In genomic region chr1:113946668-113947387, GRCh38 we compare ENCODE assay signal across 10 cellular contexts. TPM values are rescaled to one million over a fixed set of nuclear protein-coding genes. Genes with fewer than 3 reads are reported as not detected.
DNase-seq lines count a peak whose midpoint lies in the region; ATAC-seq and TF ChIP-seq lines count a peak whose summit lies in the region.
"Had no signal": no experiment of that assay in that cellular context is flagged by ENCODE, and none has a peak within 500 bp of the region (broad histone marks: within the 10 kb centered on the region; RNA-seq: fewer than 3 reads in every experiment).

No MANE protein-coding gene starts in this region.

- no peaks in the 10 kb centered on the region for H3K27me3 ChIP-seq in stomach

- peak overlapping the region in 4 of 5 donors; percentile 43 to 70 (median 54) for H3K27ac ChIP-seq in stomach

- intact Hi-C loops in activated T-helper 1 cell treated with anti-CD3 and anti-CD28 coated beads, Interleukin-12 subunit alpha, Interleukin-12 subunit beta, Interleukin-2, Interleukin-4 antibody, amounts not matched to agents 30 ng/mL and 10 ng/mL and 1 ng/mL, durations not matched to agents 14 hours and 24 hours and 36 hours (cut with micrococcal nuclease) = loop anchor here (1.0 to 2.0 kb wide), 2 partner anchors 8 to 16 kb away; no protein-coding TSS in a partner anchor
- intact Hi-C loops in stomach (cut with DNase I; ENCODE audit: low total_unique reads) = no loop called here

- DNase-seq in T-helper 1 cell (no peak), islet precursor cell (peak; percentile 61), stomach (no peak), HuH-7 (ENCODE audit: low spot score) (no peak)
- DNase-seq in activated T-helper 1 cell treated with anti-CD3 and anti-CD28 coated beads, Interleukin-12 subunit alpha, Interleukin-12 subunit beta, Interleukin-2, Interleukin-4 antibody, amounts not matched to agents 30 ng/mL and 10 ng/mL and 1 ng/mL, durations not matched to agents 14 hours and 24 hours and 36 hours (ENCODE audit: low spot score) = no peak
- DNase-seq: ACHN, cerebellar nuclear complex had no signal

- peak overlapping the region; percentile 51 for H3K4me3 Mint-ChIP-seq in T-helper 1 cell treated with Interleukin-12 subunit alpha and Interleukin-12 subunit beta and Interleukin-4 antibody, amounts not matched to agents 30 μg/mL and 1 μg/mL, for 36 hours
- peak overlapping the region; percentile 53 for H3K4me3 Mint-ChIP-seq in activated T-helper 1 cell treated with anti-CD3 and anti-CD28 coated beads, Interleukin-12 subunit alpha, Interleukin-12 subunit beta, Interleukin-2, Interleukin-4 antibody, amounts not matched to agents 30 ng/mL and 10 ng/mL and 1 ng/mL, durations not matched to agents 14 hours and 24 hours and 36 hours

- H3K4me1 ChIP-seq in stomach = peaks cover 25 to 67% (median 48%) of the 10 kb centered on the region in 4 donors

- peaks cover 30% of the 10 kb centered on the region for H3K36me3 Mint-ChIP-seq in T-helper 1 cell treated with Interleukin-12 subunit alpha and Interleukin-12 subunit beta and Interleukin-4 antibody, amounts not matched to agents 30 μg/mL and 1 μg/mL, for 36 hours (ENCODE audit: low read depth)
- H3K36me3 Mint-ChIP-seq in activated T-helper 1 cell treated with anti-CD3 and anti-CD28 coated beads, Interleukin-12 subunit alpha, Interleukin-12 subunit beta, Interleukin-2, Interleukin-4 antibody, amounts not matched to agents 30 ng/mL and 10 ng/mL and 1 ng/mL, durations not matched to agents 14 hours and 24 hours and 36 hours (ENCODE audit: low read depth) = peaks cover 39% of the 10 kb centered on the region

- H3K9me3 Mint-ChIP-seq in T-helper 1 cell treated with Interleukin-12 subunit alpha and Interleukin-12 subunit beta and Interleukin-4 antibody, amounts not matched to agents 30 μg/mL and 1 μg/mL, for 36 hours = peaks cover 3% of the 10 kb centered on the region
- peaks cover 3% of the 10 kb centered on the region for H3K9me3 Mint-ChIP-seq in activated T-helper 1 cell treated with anti-CD3 and anti-CD28 coated beads, Interleukin-12 subunit alpha, Interleukin-12 subunit beta, Interleukin-2, Interleukin-4 antibody, amounts not matched to agents 30 ng/mL and 10 ng/mL and 1 ng/mL, durations not matched to agents 14 hours and 24 hours and 36 hours

- 32 to 43% (median 36%) methylated on average over 4 of the region's 4 CpGs for WGBS in stomach, 5 donors

- H3K27ac Mint-ChIP-seq in T-helper 1 cell treated with Interleukin-12 subunit alpha and Interleukin-12 subunit beta and Interleukin-4 antibody, amounts not matched to agents 30 μg/mL and 1 μg/mL, for 36 hours = peak overlapping the region; percentile 76
- peak overlapping the region; percentile 41 for H3K27ac Mint-ChIP-seq in activated T-helper 1 cell treated with anti-CD3 and anti-CD28 coated beads, Interleukin-12 subunit alpha, Interleukin-12 subunit beta, Interleukin-2, Interleukin-4 antibody, amounts not matched to agents 30 ng/mL and 10 ng/mL and 1 ng/mL, durations not matched to agents 14 hours and 24 hours and 36 hours

- H3K27me3 Mint-ChIP-seq in T-helper 1 cell treated with Interleukin-12 subunit alpha and Interleukin-12 subunit beta and Interleukin-4 antibody, amounts not matched to agents 30 μg/mL and 1 μg/mL, for 36 hours (ENCODE audit: low read depth) = no peaks in the 10 kb centered on the region
- H3K27me3 Mint-ChIP-seq in activated T-helper 1 cell treated with anti-CD3 and anti-CD28 coated beads, Interleukin-12 subunit alpha, Interleukin-12 subunit beta, Interleukin-2, Interleukin-4 antibody, amounts not matched to agents 30 ng/mL and 10 ng/mL and 1 ng/mL, durations not matched to agents 14 hours and 24 hours and 36 hours (ENCODE audit: insufficient read depth) = no peaks in the 10 kb centered on the region

- no peak for TF ChIP-seq EP300 in stomach (IDR thresholded peaks at IDR 0.05)

- H3K4me3 ChIP-seq in stomach = peak overlapping the region in 1 of 4 donors; percentile 4

- H3K36me3 ChIP-seq in stomach = peaks cover 3 to 27% (median 20%) of the 10 kb centered on the region in 4 donors

- no peak for TF ChIP-seq POLR2A in stomach (IDR thresholded peaks at IDR 0.05)

- no peak for ATAC-seq in GM21526 (IDR thresholded peaks at IDR 0.05; ENCODE audit: low FRiP score, unreplicated experiment)
- ATAC-seq in HG03039 (IDR thresholded peaks at IDR 0.05; ENCODE audit: unreplicated experiment) = no peak

- peaks cover 35% of the 10 kb centered on the region for H3K4me1 Mint-ChIP-seq in T-helper 1 cell treated with Interleukin-12 subunit alpha and Interleukin-12 subunit beta and Interleukin-4 antibody, amounts not matched to agents 30 μg/mL and 1 μg/mL, for 36 hours (ENCODE audit: low read depth)
- peaks cover 55% of the 10 kb centered on the region for H3K4me1 Mint-ChIP-seq in activated T-helper 1 cell treated with anti-CD3 and anti-CD28 coated beads, Interleukin-12 subunit alpha, Interleukin-12 subunit beta, Interleukin-2, Interleukin-4 antibody, amounts not matched to agents 30 ng/mL and 10 ng/mL and 1 ng/mL, durations not matched to agents 14 hours and 24 hours and 36 hours (ENCODE audit: low read depth)

- no peaks in the 10 kb centered on the region for H3K9me3 ChIP-seq in stomach

- TF ChIP-seq CTCF in stomach (IDR thresholded peaks at IDR 0.05) = no peak

RNA-seq across cellular contexts. Expression of gene HIPK1, which starts 17.7 kb away (rescaled TPM):
- total RNA-seq in activated T-helper 1 cell treated with anti-CD3 and anti-CD28 coated beads, Interleukin-12 subunit alpha, Interleukin-12 subunit beta, Interleukin-2, Interleukin-4 antibody, amounts not matched to agents 30 ng/mL and 10 ng/mL and 1 ng/mL, durations not matched to agents 14 hours and 24 hours and 36 hours = 100 and 101 TPM in 2 replicates
- 10 to 100 TPM; 22.0 to 70.3 (median 42.0) TPM for total RNA-seq in stomach
- polyA plus RNA-seq in stomach = 10 to 100 TPM in 2 of 3 donors, 1 to 10 TPM in 1; 8.7 to 22.6 (median 12.8) TPM

RNA-seq across cellular contexts. Expression of gene OLFML3, which starts 32.4 kb away (rescaled TPM):
- total RNA-seq in activated T-helper 1 cell treated with anti-CD3 and anti-CD28 coated beads, Interleukin-12 subunit alpha, Interleukin-12 subunit beta, Interleukin-2, Interleukin-4 antibody, amounts not matched to agents 30 ng/mL and 10 ng/mL and 1 ng/mL, durations not matched to agents 14 hours and 24 hours and 36 hours = 0.10 TPM in 2 replicates
- total RNA-seq in stomach = 10 to 100 TPM in 4 of 5 donors, 1 to 10 TPM in 1; 2.9 to 84.3 (median 32.7) TPM
- 10 to 100 TPM; 16.6 to 23.1 (median 19.9) TPM for polyA plus RNA-seq in stomach

RNA-seq across cellular contexts. Expression of gene DCLRE1B, which starts 41.7 kb away (rescaled TPM):
- 20.9 and 21.2 TPM in 2 replicates for total RNA-seq in activated T-helper 1 cell treated with anti-CD3 and anti-CD28 coated beads, Interleukin-12 subunit alpha, Interleukin-12 subunit beta, Interleukin-2, Interleukin-4 antibody, amounts not matched to agents 30 ng/mL and 10 ng/mL and 1 ng/mL, durations not matched to agents 14 hours and 24 hours and 36 hours
- total RNA-seq in stomach = 1 to 10 TPM in 2 of 5 donors, under 1 TPM in 1, not detected in 2; 0.45 to 3.9 (median 3.0) TPM
- 1 to 10 TPM; 1.2 to 2.2 (median 1.6) TPM for polyA plus RNA-seq in stomach

RNA-seq across cellular contexts. Expression of gene AP4B1, which starts 42.2 kb away (rescaled TPM):
- 36.3 and 40.9 TPM in 2 replicates for total RNA-seq in activated T-helper 1 cell treated with anti-CD3 and anti-CD28 coated beads, Interleukin-12 subunit alpha, Interleukin-12 subunit beta, Interleukin-2, Interleukin-4 antibody, amounts not matched to agents 30 ng/mL and 10 ng/mL and 1 ng/mL, durations not matched to agents 14 hours and 24 hours and 36 hours
- 10 to 100 TPM in 3 of 5 donors, 1 to 10 TPM in 2; 4.0 to 34.0 (median 11.7) TPM for total RNA-seq in stomach
- 10 to 100 TPM in 2 of 3 donors, 1 to 10 TPM in 1; 8.8 to 21.5 (median 11.8) TPM for polyA plus RNA-seq in stomach

RNA-seq across cellular contexts. Expression of gene BCL2L15, which starts 59.4 kb away (rescaled TPM):
- 0.67 and 0.69 TPM in 2 replicates for total RNA-seq in activated T-helper 1 cell treated with anti-CD3 and anti-CD28 coated beads, Interleukin-12 subunit alpha, Interleukin-12 subunit beta, Interleukin-2, Interleukin-4 antibody, amounts not matched to agents 30 ng/mL and 10 ng/mL and 1 ng/mL, durations not matched to agents 14 hours and 24 hours and 36 hours
- total RNA-seq in stomach = 100 to 1,000 TPM in 1 of 5 donors, 10 to 100 TPM in 4; 33.3 to 425 (median 46.0) TPM
- polyA plus RNA-seq in stomach = 10 to 100 TPM; 11.3 to 34.1 (median 22.1) TPM
